ENCODE assay signal across 1 cellular context in the genomic region with DNA sequence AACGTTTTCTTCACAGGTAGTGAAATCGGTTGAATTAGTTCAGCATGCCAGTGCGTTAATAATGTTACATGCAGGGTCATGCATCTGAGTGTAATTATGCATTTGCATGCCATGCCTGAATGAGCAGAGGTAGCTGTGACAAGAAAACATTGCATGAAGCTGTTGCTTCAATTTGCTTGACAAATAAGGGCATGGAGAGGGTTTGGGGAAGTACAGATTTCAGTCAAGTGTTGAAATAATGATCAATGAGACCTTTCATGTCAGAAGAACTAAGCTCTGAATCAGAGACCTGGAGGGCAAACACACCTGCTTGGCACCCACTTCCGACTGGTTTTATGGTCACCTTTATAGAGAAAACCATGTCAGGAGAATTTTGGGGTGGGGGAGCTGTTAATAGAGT.
TF ChIP-seq lines count a peak whose summit lies in the region.

No MANE protein-coding gene starts in this region.

TF ChIP-seq in SK-N-SH, 30 proteins besides CTCF, POLR2A, EP300 and RAD21 (continued from another document):
- TF ChIP-seq, protein P1, sequence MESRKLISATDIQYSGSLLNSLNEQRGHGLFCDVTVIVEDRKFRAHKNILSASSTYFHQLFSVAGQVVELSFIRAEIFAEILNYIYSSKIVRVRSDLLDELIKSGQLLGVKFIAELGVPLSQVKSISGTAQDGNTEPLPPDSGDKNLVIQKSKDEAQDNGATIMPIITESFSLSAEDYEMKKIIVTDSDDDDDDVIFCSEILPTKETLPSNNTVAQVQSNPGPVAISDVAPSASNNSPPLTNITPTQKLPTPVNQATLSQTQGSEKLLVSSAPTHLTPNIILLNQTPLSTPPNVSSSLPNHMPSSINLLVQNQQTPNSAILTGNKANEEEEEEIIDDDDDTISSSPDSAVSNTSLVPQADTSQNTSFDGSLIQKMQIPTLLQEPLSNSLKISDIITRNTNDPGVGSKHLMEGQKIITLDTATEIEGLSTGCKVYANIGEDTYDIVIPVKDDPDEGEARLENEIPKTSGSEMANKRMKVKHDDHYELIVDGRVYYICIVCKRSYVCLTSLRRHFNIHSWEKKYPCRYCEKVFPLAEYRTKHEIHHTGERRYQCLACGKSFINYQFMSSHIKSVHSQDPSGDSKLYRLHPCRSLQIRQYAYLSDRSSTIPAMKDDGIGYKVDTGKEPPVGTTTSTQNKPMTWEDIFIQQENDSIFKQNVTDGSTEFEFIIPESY (IDR thresholded peaks at IDR 0.05; ENCODE audit: borderline replicate concordance, low read depth) = no peak
